Comparison of ENCODE assay signal across 30 cellular contexts in genomic region chr5:134508521-134509195, GRCh38. TPM values are rescaled to one million over a fixed set of nuclear protein-coding genes. Genes with fewer than 3 reads are reported as not detected.
DNase-seq lines count a peak whose midpoint lies in the region; ATAC-seq, FAIRE-seq and TF ChIP-seq lines count a peak whose summit lies in the region.
"Had no signal": no experiment of that assay in that cellular context is flagged by ENCODE, and none has a peak within 500 bp of the region (broad histone marks: within the 10 kb centered on the region; RNA-seq: fewer than 3 reads in every experiment).

No MANE protein-coding gene starts in this region.

- H2BK5ac ChIP-seq in trophoblast cell (ENCODE audit: low read depth, low read length, poor library complexity), result no peak overlapping the region

- H3K79me2 ChIP-seq in HepG2 (ENCODE audit: insufficient read depth, low read length), result peaks cover 13% of the 10 kb centered on the region
- peaks cover 3% of the 10 kb centered on the region for H3K79me2 ChIP-seq in trophoblast cell (ENCODE audit: control insufficient read depth, insufficient read depth, low read length, poor library complexity)

- no peaks in the 10 kb centered on the region for H3K36me3 Mint-ChIP-seq in naive thymus-derived CD4-positive, alpha-beta T cell
- H3K36me3 Mint-ChIP-seq: brain; CD8-positive, alpha-beta memory T cell had no signal

- TF ChIP-seq EP300 in HepG2 (IDR thresholded peaks at IDR 0.05; ENCODE audit: low read depth in 2 of 2, low read length in 2 of 2), result no peak
- no peak for TF ChIP-seq EP300 in HepG2 (CRISPR knock-in tag; IDR thresholded peaks at IDR 0.05; ENCODE audit: borderline replicate concordance)

- ATAC-seq in HepG2 (no peak), right lobe of liver (no peak), body of pancreas (no peak), GM21723 (IDR thresholded peaks at IDR 0.05; ENCODE audit: unreplicated experiment) (no peak)
- ATAC-seq in naive thymus-derived CD4-positive, alpha-beta T cell, result no peak
- ATAC-seq: activated CD8-positive, alpha-beta T cell treated with anti-CD3 and anti-CD28 coated beads for 36 hours; activated naive CD8-positive, alpha-beta T cell treated with anti-CD3 and anti-CD28 coated beads, Interleukin-2, amount 50 U/mL, for 24 hours; GM23338; heart left ventricle; K562; stimulated activated naive CD8-positive, alpha-beta T cell treated with anti-CD3 and anti-CD28 coated beads, Interleukin-15, amount 100 ng/mL, for 72 hours had no signal

- peak overlapping the region; percentile 26 for H3K4me2 ChIP-seq in HepG2 (ENCODE audit: low read depth, low read length)
- no peak overlapping the region for H3K4me2 ChIP-seq in trophoblast cell (ENCODE audit: low read length)
- H3K4me2 ChIP-seq: GM23338 had no signal

- H2BK12ac ChIP-seq in trophoblast cell (ENCODE audit: low read length), result peak overlapping the region; percentile 74

- H4K20me1 ChIP-seq in HepG2 (ENCODE audit: insufficient read depth, low read length), result no peaks in the 10 kb centered on the region

- H3K4me3 ChIP-seq in HepG2 (replicated peaks in 1 of 3; ENCODE audit: insufficient read depth in 1 of 3, low read depth in 2 of 3, low read length in 3 of 3) (no peak overlapping the region), right lobe of liver (no peak overlapping the region), body of pancreas (no peak overlapping the region), trophoblast cell (ENCODE audit: low read depth, low read length) (no peak overlapping the region), coronary artery (no peak overlapping the region)
- H3K4me3 ChIP-seq in naive thymus-derived CD4-positive, alpha-beta T cell (ENCODE audit: low read length), result no peak overlapping the region
- H3K4me3 ChIP-seq: GM23338, heart left ventricle, K562, lung, MG63, prostate gland had no signal

- H3K4ac ChIP-seq in trophoblast cell (ENCODE audit: low read depth, low read length), result no peak overlapping the region

- in situ Hi-C loops in HepG2 (cut with HindIII; ENCODE audit: extremely low pct_ligation_motif_present, low pct_unique_long_range_greater_than_20kb), result no loop called here

- H3K4me1 ChIP-seq in HepG2 (ENCODE audit: insufficient read depth, low read length) (peaks cover 95% of the 10 kb centered on the region), right lobe of liver (peaks cover 0 to 48% (median 21%) of the 10 kb centered on the region in 4 donors), body of pancreas (peaks cover 91% of the 10 kb centered on the region), trophoblast cell (ENCODE audit: control insufficient read depth in 1 of 2, insufficient read depth in 2 of 2, low read length in 2 of 2) (peaks cover 50 to 57% of the 10 kb centered on the region in 2 experiments)
- H3K4me1 ChIP-seq in naive thymus-derived CD4-positive, alpha-beta T cell (ENCODE audit: control insufficient read depth in 2 of 2, insufficient read depth in 2 of 2, low read length in 2 of 2), result peaks cover 8 to 12% of the 10 kb centered on the region in 2 donors

- H3K36me3 ChIP-seq in HepG2 (replicated peaks in 1 of 2; ENCODE audit: control insufficient read depth in 1 of 2, insufficient read depth in 2 of 2, low read length in 2 of 2), result no peaks in the 10 kb centered on the region
- no peaks in the 10 kb centered on the region for H3K36me3 ChIP-seq in right lobe of liver
- no peaks in the 10 kb centered on the region for H3K36me3 ChIP-seq in body of pancreas (replicated peaks in 1 of 2; ENCODE audit: insufficient read depth in 1 of 2, low read depth in 2 of 2)
- H3K36me3 ChIP-seq in trophoblast cell (ENCODE audit: control insufficient read depth in 1 of 2, insufficient read depth in 2 of 2, low read length in 2 of 2), result no peaks in the 10 kb centered on the region
- H3K36me3 ChIP-seq in naive thymus-derived CD4-positive, alpha-beta T cell (ENCODE audit: control insufficient read depth in 2 of 3, insufficient read depth in 3 of 3, low read length in 3 of 3), result no peaks in the 10 kb centered on the region
- H3K36me3 ChIP-seq: BE2C, heart left ventricle, prostate gland had no signal

- TF ChIP-seq CTCF in HepG2 (CRISPR knock-in tag; IDR thresholded peaks at IDR 0.05) (no peak), right lobe of liver (IDR thresholded peaks at IDR 0.05) (no peak), body of pancreas (IDR thresholded peaks at IDR 0.05) (no peak), coronary artery (IDR thresholded peaks at IDR 0.05) (no peak)

- no peak for FAIRE-seq in HepG2 (lab: Jason Lieb, UNC)
- FAIRE-seq: colon, K562 had no signal

- no peak overlapping the region for H3K23ac ChIP-seq in trophoblast cell (ENCODE audit: low read length)

- intact Hi-C loops in HepG2 (cut with micrococcal nuclease; ENCODE audit: unreplicated experiment) (no loop called here), right lobe of liver (cut with DNase I) (no loop called here), body of pancreas (cut with DNase I) (no loop called here)
- intact Hi-C loops in naive thymus-derived CD4-positive, alpha-beta T cell (cut with micrococcal nuclease), result no loop called here

- H3K27me3 Mint-ChIP-seq in naive thymus-derived CD4-positive, alpha-beta T cell, result no peaks in the 10 kb centered on the region
- H3K27me3 Mint-ChIP-seq: activated CD8-positive, alpha-beta T cell treated with anti-CD3 and anti-CD28 coated beads for 36 hours; activated naive CD8-positive, alpha-beta T cell treated with anti-CD3 and anti-CD28 coated beads, Interleukin-2, amount 50 U/mL, for 24 hours; CD8-positive, alpha-beta memory T cell; stimulated activated naive CD8-positive, alpha-beta T cell treated with anti-CD3 and anti-CD28 coated beads, Interleukin-15, amount 100 ng/mL, for 72 hours had no signal

- H4K91ac ChIP-seq in trophoblast cell (ENCODE audit: low read depth, low read length), result peak overlapping the region; percentile 9

- TF ChIP-seq RAD21 in HepG2 (CRISPR knock-in tag; IDR thresholded peaks at IDR 0.05), result no peak

- H3K9me3 ChIP-seq in HepG2 (ENCODE audit: low read length) (no peaks in the 10 kb centered on the region), right lobe of liver (no peaks in the 10 kb centered on the region), body of pancreas (no peaks in the 10 kb centered on the region), trophoblast cell (ENCODE audit: insufficient read depth, low read depth, low read length) (no peaks in the 10 kb centered on the region)
- H3K9me3 ChIP-seq in naive thymus-derived CD4-positive, alpha-beta T cell (ENCODE audit: control insufficient read depth in 2 of 3, low read length in 3 of 3), result no peaks in the 10 kb centered on the region
- H3K9me3 ChIP-seq: BE2C, heart left ventricle, MG63, prostate gland, SK-N-SH had no signal

- peaks cover 44% of the 10 kb centered on the region for H3K79me1 ChIP-seq in trophoblast cell (ENCODE audit: low read length)

- peak overlapping the region; percentile 20; the same call in 1 of the 2 replicates for H3K9ac ChIP-seq in HepG2 (ENCODE audit: insufficient read depth, low read depth, low read length)
- no peak overlapping the region for H3K9ac ChIP-seq in trophoblast cell (ENCODE audit: low read length)
- H3K9ac ChIP-seq: SK-N-SH had no signal

- no TSS peak for BruUV-seq in HepG2 (replicated peaks; lab: Mats Ljungman, UMichigan)

- H3K27ac Mint-ChIP-seq in naive thymus-derived CD4-positive, alpha-beta T cell, result peak overlapping the region in 1 of 9 donors; percentile 20
- H3K27ac Mint-ChIP-seq: activated CD8-positive, alpha-beta T cell treated with anti-CD3 and anti-CD28 coated beads for 36 hours; activated naive CD8-positive, alpha-beta T cell treated with anti-CD3 and anti-CD28 coated beads, Interleukin-2, amount 50 U/mL, for 24 hours; CD8-positive, alpha-beta memory T cell; GM23338; stimulated activated naive CD8-positive, alpha-beta T cell treated with anti-CD3 and anti-CD28 coated beads, Interleukin-15, amount 100 ng/mL, for 72 hours; T-helper 1 cell treated with Interleukin-12 subunit alpha and Interleukin-12 subunit beta and Interleukin-4 antibody, amounts not matched to agents 30 μg/mL and 1 μg/mL, for 36 hours had no signal

- TF ChIP-seq POLR2A in HepG2 (IDR thresholded peaks at IDR 0.05; ENCODE audit: insufficient read depth in 1 of 2, low read depth in 2 of 2, low read length in 2 of 2), result no peak
- no peak for TF ChIP-seq POLR2A in right lobe of liver (IDR thresholded peaks at IDR 0.05)
- TF ChIP-seq POLR2A in body of pancreas (IDR thresholded peaks at IDR 0.05), result no peak

- H4K12ac ChIP-seq in trophoblast cell (ENCODE audit: low read depth, low read length), result no peak overlapping the region

- POLR2A ChIA-PET in HepG2 (lab: Yijun Ruan, JAX), result interaction anchor here (1.3 to 6.1 kb wide), 3 partner anchors 19 to 93 kb away, joined by 3 to 77 read pairs (median 6); no protein-coding TSS in a partner anchor
- POLR2A ChIA-PET in naive thymus-derived CD4-positive, alpha-beta T cell (lab: Charles Lee), result interaction anchor here (0.6 kb wide), 1 partner anchor 1499 kb away, joined by 3 read pairs; no protein-coding TSS in a partner anchor

- H3K9me3 Mint-ChIP-seq in naive thymus-derived CD4-positive, alpha-beta T cell, result no peaks in the 10 kb centered on the region
- H3K9me3 Mint-ChIP-seq: activated CD8-positive, alpha-beta T cell treated with anti-CD3 and anti-CD28 coated beads for 36 hours; activated naive CD8-positive, alpha-beta T cell treated with anti-CD3 and anti-CD28 coated beads, Interleukin-2, amount 50 U/mL, for 24 hours; brain; CD8-positive, alpha-beta memory T cell; GM23338; stimulated activated naive CD8-positive, alpha-beta T cell treated with anti-CD3 and anti-CD28 coated beads, Interleukin-15, amount 100 ng/mL, for 72 hours; T-helper 1 cell treated with Interleukin-12 subunit alpha and Interleukin-12 subunit beta and Interleukin-4 antibody, amounts not matched to agents 30 μg/mL and 1 μg/mL, for 36 hours had no signal

- H3K18ac ChIP-seq in trophoblast cell (ENCODE audit: low read length), result no peak overlapping the region

- H3K27me3 ChIP-seq in HepG2 (ENCODE audit: control insufficient read depth in 1 of 2, insufficient read depth in 2 of 2, low read length in 2 of 2) (no peaks in the 10 kb centered on the region; a peak in 1 of 5 replicates), right lobe of liver (no peaks in the 10 kb centered on the region), body of pancreas (no peaks in the 10 kb centered on the region), trophoblast cell (ENCODE audit: insufficient read depth, low read length) (no peaks in the 10 kb centered on the region)
- no peaks in the 10 kb centered on the region for H3K27me3 ChIP-seq in naive thymus-derived CD4-positive, alpha-beta T cell (ENCODE audit: control insufficient read depth in 2 of 2, insufficient read depth in 2 of 2, low read length in 2 of 2)
- H3K27me3 ChIP-seq: BE2C, heart left ventricle, MG63 had no signal

- H4K8ac ChIP-seq in trophoblast cell (ENCODE audit: low read depth, low read length), result peak overlapping the region; percentile 1

- CTCF ChIA-PET in HepG2 (lab: Yijun Ruan, JAX; ENCODE audit: low intra/inter-chr PET ratio, low total read pairs), result no interaction called here
- CTCF ChIA-PET in naive thymus-derived CD4-positive, alpha-beta T cell (lab: Charles Lee), result no interaction called here

- 95% methylated on average over 7 of the region's 8 CpGs for WGBS in HepG2 (ENCODE audit: low lambda C conversion rate)
- 100% methylated on average over 3 of the region's 8 CpGs for WGBS in right lobe of liver (ENCODE audit: insufficient coverage, low coverage, low lambda C conversion rate, missing lambda C conversion rate)
- 92 to 95% methylated on average over 8 of the region's 8 CpGs for WGBS in body of pancreas, 2 donors
- no CpG with 5 or more reads among the region's 8 CpGs for WGBS in trophoblast cell (ENCODE audit: extremely low coverage, insufficient coverage, insufficient read length)

- H3K4me1 Mint-ChIP-seq in naive thymus-derived CD4-positive, alpha-beta T cell, result peaks cover 6 to 40% (median 14%) of the 10 kb centered on the region in 7 donors

- DNase-seq in HepG2 (ENCODE audit: low spot score) (no peak), right lobe of liver (no peak), body of pancreas (peak in 1 of 4 donors; percentile 1), trophoblast cell (no peak), coronary artery (ENCODE audit: low spot score) (no peak), NAMALWA (ENCODE audit: low spot score) (no peak)
- no peak for DNase-seq in naive thymus-derived CD4-positive, alpha-beta T cell
- DNase-seq: activated CD4-positive, alpha-beta T cell treated with anti-CD3 and anti-CD28 coated beads for 1 hour; activated CD8-positive, alpha-beta T cell treated with anti-CD3 and anti-CD28 coated beads for 36 hours; activated gamma-delta T cell treated with Interleukin-2 at 50 U/mL for 16 hours; activated naive CD8-positive, alpha-beta T cell treated with anti-CD3 and anti-CD28 coated beads, Interleukin-2, amount 50 U/mL, for 24 hours; CD8-positive, alpha-beta memory T cell; DMS153; effector CD8-positive, alpha-beta T cell; erythroblast; NCI-H2029; NCI-H69; SK-N-SH; stimulated activated naive CD8-positive, alpha-beta T cell treated with anti-CD3 and anti-CD28 coated beads, Interleukin-15, amount 100 ng/mL, for 72 hours had no signal

- no peak overlapping the region for H2AFZ ChIP-seq in HepG2 (ENCODE audit: low read length)
- H2AFZ ChIP-seq in trophoblast cell (ENCODE audit: insufficient read depth, low read length, poor library complexity), result no peak overlapping the region
- H2AFZ ChIP-seq: GM23338 had no signal

- no peak overlapping the region for H3K4me3 Mint-ChIP-seq in naive thymus-derived CD4-positive, alpha-beta T cell
- H3K4me3 Mint-ChIP-seq: activated CD8-positive, alpha-beta T cell treated with anti-CD3 and anti-CD28 coated beads for 36 hours; activated naive CD8-positive, alpha-beta T cell treated with anti-CD3 and anti-CD28 coated beads, Interleukin-2, amount 50 U/mL, for 24 hours; brain; CD8-positive, alpha-beta memory T cell; GM23338; stimulated activated naive CD8-positive, alpha-beta T cell treated with anti-CD3 and anti-CD28 coated beads, Interleukin-15, amount 100 ng/mL, for 72 hours; T-helper 1 cell treated with Interleukin-12 subunit alpha and Interleukin-12 subunit beta and Interleukin-4 antibody, amounts not matched to agents 30 μg/mL and 1 μg/mL, for 36 hours had no signal

- peak overlapping the region; percentile 84 for H2AK5ac ChIP-seq in trophoblast cell (ENCODE audit: low read length)

- peak overlapping the region; percentile 49 for H3K14ac ChIP-seq in trophoblast cell (ENCODE audit: low read length)

- H2BK120ac ChIP-seq in trophoblast cell (ENCODE audit: insufficient read depth, low read length, poor library complexity), result peak overlapping the region; percentile 45

- H3K27ac ChIP-seq in HepG2 (ENCODE audit: extremely low read length, insufficient read depth, low read length), result peak overlapping the region; percentile 29
- H3K27ac ChIP-seq in right lobe of liver, result no peak overlapping the region
- H3K27ac ChIP-seq in body of pancreas, result peak overlapping the region in 3 of 4 donors; percentile 67 to 87 (median 72)
- no peak overlapping the region for H3K27ac ChIP-seq in trophoblast cell (ENCODE audit: low read depth, low read length)
- H3K27ac ChIP-seq in coronary artery, result no peak overlapping the region
- H3K27ac ChIP-seq in naive thymus-derived CD4-positive, alpha-beta T cell (ENCODE audit: low read depth, low read length), result no peak overlapping the region
- H3K27ac ChIP-seq: heart left ventricle, prostate gland had no signal

RNA-seq across cellular contexts. Expression of gene JADE2, which starts 16.8 kb away (rescaled TPM):
- total RNA-seq in HepG2 (2016; rRNA removed; fragmentation: Illumina TruSeq; extraction: Trizol) (15.1 and 15.6 TPM in 2 replicates), right lobe of liver (10 to 100 TPM in 1 of 6 experiments, 1 to 10 TPM in 5; 6.1 to 14.8 (median 8.4) TPM), body of pancreas (10 to 100 TPM; 28.0 to 41.0 TPM)
- total RNA-seq in HepG2 (2016; cell fraction: cytosol; rRNA removed; fragmentation: Illumina TruSeq; extraction: Trizol; ENCODE audit: low read depth), result 3.9 and 4.4 TPM in 2 replicates
- 15.7 and 16.4 TPM in 2 replicates for total RNA-seq in HepG2 (2016; cell fraction: insoluble cytoplasmic fraction; rRNA removed; fragmentation: Illumina TruSeq; extraction: Trizol)
- 9.9 and 14.2 TPM in 2 replicates for total RNA-seq in HepG2 (2016; cell fraction: membrane; rRNA removed; fragmentation: Illumina TruSeq; extraction: Trizol)
- total RNA-seq in HepG2 (2016; cell fraction: nucleus; rRNA removed; fragmentation: Illumina TruSeq; extraction: Trizol), result 10.7 and 11.7 TPM in 2 replicates
- polyA plus RNA-seq in HepG2 (2011; rRNA removed), result 7.5 and 9.1 TPM in 2 replicates
- polyA plus RNA-seq in HepG2 (2011; cell fraction: cytosol; rRNA removed), result 6.2 and 7.4 TPM in 2 replicates
- 10.9 and 11.6 TPM in 2 replicates for polyA plus RNA-seq in HepG2 (2011; cell fraction: nucleus; rRNA removed)
- polyA plus RNA-seq in HepG2 (2012), result 5.4 and 7.6 TPM in 2 replicates
- 1.7 and 2.3 TPM in 2 replicates for polyA plus RNA-seq in HepG2 (2016; cell fraction: cytosol; fragmentation: Illumina TruSeq; extraction: Trizol; ENCODE audit: low read depth)
- polyA plus RNA-seq in HepG2 (2016; cell fraction: insoluble cytoplasmic fraction; fragmentation: Illumina TruSeq; extraction: Trizol; ENCODE audit: low read depth), result 10.3 and 12.8 TPM in 2 replicates
- 4.9 and 6.8 TPM in 2 replicates for polyA plus RNA-seq in HepG2 (2016; cell fraction: membrane; fragmentation: Illumina TruSeq; extraction: Trizol; ENCODE audit: low read depth)
- 12.5 and 13.5 TPM in 2 replicates for polyA plus RNA-seq in HepG2 (2016; cell fraction: nucleus; fragmentation: Illumina TruSeq; extraction: Trizol; ENCODE audit: insufficient read depth, low read depth)
- 17.4 and 97.1 TPM in 2 replicates for polyA minus RNA-seq in HepG2 (2011; rRNA and poly(A)+ RNA removed; ENCODE audit: low replicate concordance)
- polyA minus RNA-seq in HepG2 (2011; cell fraction: cytosol; rRNA and poly(A)+ RNA removed), result 6.2 and 12.3 TPM in 2 replicates
- polyA minus RNA-seq in HepG2 (2011; cell fraction: nucleus; rRNA and poly(A)+ RNA removed), result 7.2 and 7.7 TPM in 2 replicates
- 3.8 TPM in 2 replicates for polyA plus RNA-seq in trophoblast cell (2013)
- total RNA-seq in naive thymus-derived CD4-positive, alpha-beta T cell, result 100 to 1,000 TPM in 4 of 5 experiments, 10 to 100 TPM in 1; 99.0 to 271 (median 153) TPM
- polyA plus RNA-seq in naive thymus-derived CD4-positive, alpha-beta T cell, result 10 to 100 TPM; 29.8 to 55.7 TPM

Comparison
In these comparisons a context has a peak if more than half of its experiments do, and no peak if none do; other contexts are left out.
1. H3K27ac ChIP-seq: peak in HepG2 (single experiment) and body of pancreas (3 of 4); none in right lobe of liver (0 of 3), trophoblast cell (single experiment), coronary artery (0 of 2) and naive thymus-derived CD4-positive, alpha-beta T cell (single experiment).